ENCODE assay signal across 18 cellular contexts in the genomic region with DNA sequence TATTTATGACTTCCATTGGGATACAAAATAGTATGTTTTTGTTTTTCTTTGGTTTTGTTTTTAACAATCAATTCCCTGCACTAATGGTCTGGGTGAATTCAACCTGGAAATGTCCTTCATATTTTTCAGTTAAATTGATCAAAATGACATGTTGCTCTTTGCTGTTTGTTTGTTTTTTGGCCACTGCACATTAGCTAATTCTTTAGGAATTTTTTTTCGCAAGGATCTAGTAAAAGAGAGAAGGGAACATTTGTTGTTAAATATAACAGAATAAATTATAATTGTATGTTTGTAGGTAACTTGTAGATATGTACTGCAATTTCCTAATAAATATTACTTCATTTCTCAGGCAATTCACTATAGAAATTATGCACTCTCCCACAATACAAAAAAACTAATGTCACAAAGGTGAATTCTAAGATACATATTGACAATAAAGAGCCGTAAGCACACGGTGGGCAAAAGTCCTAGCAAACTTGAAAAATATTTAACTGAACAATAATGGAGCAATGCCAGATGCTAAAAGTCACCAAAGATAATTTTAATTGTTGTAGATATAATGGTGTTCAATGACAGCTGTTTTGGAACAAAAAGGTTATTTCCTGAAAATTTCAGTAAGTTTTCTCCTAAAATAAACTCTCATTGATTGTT.
"Had no signal": no experiment of that assay in that cellular context is flagged by ENCODE, and none has a peak within 500 bp of the region (broad histone marks: within the 10 kb centered on the region; RNA-seq: fewer than 3 reads in every experiment).

No MANE protein-coding gene starts in this region.

- DNase-seq: activated CD4-positive, alpha-beta memory T cell treated with anti-CD3 and anti-CD28 coated beads for 36 hours; activated CD4-positive, alpha-beta T cell treated with anti-CD3 and anti-CD28 coated beads, Interleukin-2, amount 10 ng/mL, durations not matched to agents 7 days and 5 days; activated CD8-positive, alpha-beta memory T cell treated with anti-CD3 and anti-CD28 coated beads for 24 hours; activated effector memory CD4-positive, alpha-beta T cell treated with anti-CD3 and anti-CD28 coated beads, Interleukin-2, amount 50 U/mL, for 16 hours; activated naive CD4-positive, alpha-beta T cell treated with Interleukin-2 at 50 U/mL for 16 hours; activated naive CD8-positive, alpha-beta T cell treated with anti-CD3 and anti-CD28 coated beads, Interleukin-2, amount 50 U/mL, for 24 hours; activated T-cell treated with anti-CD3 and anti-CD28 coated beads, Interleukin-2, amount 50 U/mL, for 4 hours; amygdala; MM.1S; NCI-H1105; NCI-H1436; NCI-H1694 treated with DMSO at 0.1 percent for 48 hours; NCI-H2081; NCI-H510A treated with DMSO at 0.1 percent for 48 hours; SHP77; T-helper 17 cell; T-helper 9 cell had no signal

- H3K4me1 ChIP-seq: SJSA1 had no signal

- H3K4me3 ChIP-seq: SJSA1 had no signal

- H3K27me3 ChIP-seq: SJSA1 had no signal

- H3K9me3 ChIP-seq: SJSA1 had no signal

- H3K27ac ChIP-seq: SJSA1 had no signal

- H3K36me3 ChIP-seq: SJSA1 had no signal
